Comparison of ENCODE assay signal across 8 cellular contexts in the genomic region with DNA sequence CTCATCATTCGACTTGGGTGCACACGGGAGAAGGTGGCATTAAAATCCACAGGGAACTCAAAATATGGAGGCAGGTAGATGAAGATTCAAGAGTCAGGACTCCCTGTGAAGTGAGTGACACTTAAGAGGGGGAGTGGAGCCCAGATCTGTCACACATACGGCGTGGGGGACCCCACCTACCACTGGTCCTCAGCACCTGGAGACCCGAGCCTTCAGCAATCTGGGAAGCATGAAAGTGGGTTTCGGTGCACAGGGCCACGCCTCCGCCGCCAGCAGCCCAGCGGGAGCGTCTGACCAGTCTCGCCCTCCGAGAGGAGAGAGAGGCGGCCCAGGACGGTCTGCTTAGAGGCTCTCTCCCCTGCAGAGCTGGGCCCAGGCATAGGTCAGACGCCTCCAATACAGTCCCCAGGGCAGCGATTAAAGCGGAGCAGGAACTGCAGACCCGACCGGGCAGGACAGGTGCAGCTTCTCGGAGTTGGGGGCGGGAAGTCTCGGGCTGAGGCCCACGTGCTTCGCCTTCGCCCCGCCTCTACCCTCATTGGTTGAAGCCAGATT. TPM values are rescaled to one million over a fixed set of nuclear protein-coding genes. Genes with fewer than 3 reads are reported as not detected.
DNase-seq lines count a peak whose midpoint lies in the region; ATAC-seq and TF ChIP-seq lines count a peak whose summit lies in the region.

No MANE protein-coding gene starts in this region.

- no peak overlapping the region for H3K27ac ChIP-seq in SJSA1

- TF ChIP-seq CTCF in glutamatergic neuron (IDR thresholded peaks at IDR 0.05; ENCODE audit: partially characterized antibody, unreplicated experiment): no peak

- no peaks in the 10 kb centered on the region for H3K36me3 Mint-ChIP-seq in glutamatergic neuron (ENCODE audit: unreplicated experiment)

- peaks cover 15% of the 10 kb centered on the region for H3K4me1 ChIP-seq in SJSA1 (replicated peaks)

- no peaks in the 10 kb centered on the region for H3K27me3 ChIP-seq in SJSA1 (replicated peaks)

- in situ Hi-C loops in GM18951 (cut with MboI; ENCODE audit: low sequenced_read_pairs, unreplicated experiment): no loop called here

- H3K4me3 ChIP-seq in SJSA1 (peak overlapping the region; percentile 19), skeletal muscle cell (ENCODE audit: low read depth, low read length) (peak overlapping the region; percentile 61)

- H3K4me3 Mint-ChIP-seq in glutamatergic neuron (ENCODE audit: unreplicated experiment): peak overlapping the region; percentile 88

- H3K27me3 Mint-ChIP-seq in glutamatergic neuron (ENCODE audit: unreplicated experiment): peaks cover 6% of the 10 kb centered on the region

- peaks cover 2% of the 10 kb centered on the region for H3K4me1 Mint-ChIP-seq in glutamatergic neuron (ENCODE audit: low read depth, unreplicated experiment)

- intact Hi-C loops in sciatic nerve (cut with DNase I): no loop called here

- no peak for DNase-seq in SJSA1 (ENCODE audit: low read depth in 1 of 2, low spot score in 2 of 2)
- no peak for DNase-seq in glutamatergic neuron
- DNase-seq in skeletal muscle cell (ENCODE audit: low read depth): no peak
- DNase-seq in NCI-H526 (lab: John Stamatoyannopoulos, UW): no peak
- no peak for DNase-seq in activated gamma-delta T cell (lab: John Stamatoyannopoulos, UW)
- DNase-seq in sciatic nerve (ENCODE audit: low spot score): no peak

- no peak overlapping the region for H3K27ac Mint-ChIP-seq in glutamatergic neuron (ENCODE audit: unreplicated experiment)

- peaks cover 11% of the 10 kb centered on the region for H3K36me3 ChIP-seq in SJSA1

- H3K9me3 ChIP-seq in SJSA1 (replicated peaks): no peaks in the 10 kb centered on the region

- H3K9me3 Mint-ChIP-seq in glutamatergic neuron (ENCODE audit: unreplicated experiment): peaks cover 5% of the 10 kb centered on the region

- ATAC-seq in HG03039 (IDR thresholded peaks at IDR 0.05; ENCODE audit: unreplicated experiment) (no peak), sciatic nerve (no peak)

- peak; percentile 58 for TF ChIP-seq POLR2A in GM18951 (IDR thresholded peaks at IDR 0.05; ENCODE audit: extremely low read depth, insufficient read depth, insufficient read length)

RNA-seq across cellular contexts. Expression of gene SLC2A8, which starts 0.6 kb away (rescaled TPM):
- total RNA-seq in SJSA1 (2014; rRNA removed; shearing (Covaris generic)): 17.4 and 35.2 TPM in 2 replicates
- total RNA-seq in glutamatergic neuron (ENCODE audit: unreplicated experiment): 30.6 TPM
- total RNA-seq in sciatic nerve: 22.5 TPM

RNA-seq across cellular contexts. Expression of gene ZNF79, which starts 27.9 kb away (rescaled TPM):
- 7.1 and 7.6 TPM in 2 replicates for total RNA-seq in SJSA1 (2014; rRNA removed; shearing (Covaris generic))
- total RNA-seq in glutamatergic neuron (ENCODE audit: unreplicated experiment) (10.0 TPM), sciatic nerve (12.8 TPM)

RNA-seq across cellular contexts. Expression of gene RPL12, which starts 54.9 kb away (rescaled TPM):
- 1,639 and 1,700 TPM in 2 replicates for total RNA-seq in SJSA1 (2014; rRNA removed; shearing (Covaris generic))
- 475 TPM for total RNA-seq in glutamatergic neuron (ENCODE audit: unreplicated experiment)
- 894 TPM for total RNA-seq in sciatic nerve

RNA-seq across cellular contexts. Expression of gene LRSAM1, which starts 55.0 kb away (rescaled TPM):
- total RNA-seq in SJSA1 (2014; rRNA removed; shearing (Covaris generic)): 5.3 and 6.9 TPM in 2 replicates
- total RNA-seq in glutamatergic neuron (ENCODE audit: unreplicated experiment) (38.0 TPM), sciatic nerve (27.0 TPM)
